13 cellular contexts compared by ENCODE assay signal in genomic region chr2:131530626-131531344, GRCh38. TPM values are rescaled to one million over a fixed set of nuclear protein-coding genes. Genes with fewer than 3 reads are reported as not detected.
DNase-seq lines count a peak whose midpoint lies in the region; ATAC-seq, FAIRE-seq and TF ChIP-seq lines count a peak whose summit lies in the region.
"Not testable (repeated sequence)": the region's sequence is repeated elsewhere in the genome, so short reads cannot be mapped to it uniquely, and the experiment has no call there.
"Had no signal": no experiment of that assay in that cellular context is flagged by ENCODE, and none has a peak within 500 bp of the region (broad histone marks: within the 10 kb centered on the region; RNA-seq: fewer than 3 reads in every experiment).

No MANE protein-coding gene starts in this region.

- intact Hi-C loops in K562 (cut with micrococcal nuclease); cardiac septum (cut with DNase I): not testable (repeated sequence)

- not testable (repeated sequence) for H4K20me1 ChIP-seq in DOHH2 (ENCODE audit: control insufficient read depth, insufficient read depth, low read depth, low read length); Loucy (ENCODE audit: insufficient read depth, low read length, poor library complexity, severe bottlenecking); K562 (replicated peaks; ENCODE audit: control insufficient read depth, insufficient read depth, low read length)

- TF ChIP-seq CTCF in DOHH2 (IDR thresholded peaks at IDR 0.05; ENCODE audit: low read depth, low read length, poor library complexity, severe bottlenecking) = peak; percentile 17
- TF ChIP-seq CTCF in GM13976 (IDR thresholded peaks at IDR 0.05; ENCODE audit: borderline replicate concordance, control extremely low read depth, extremely low read depth, insufficient read depth, missing control alignments); osteocyte (IDR thresholded peaks at IDR 0.05): not testable (repeated sequence)
- TF ChIP-seq CTCF in Loucy (conservative IDR thresholded peaks at IDR 0.05; ENCODE audit: low read length) = peak; percentile 24; the same call in 1 of the 2 replicates
- 0 out of 6 replicates have a peak, but pooled peaks of 1 of the 3 experiments have one; percentile 27 for TF ChIP-seq CTCF in K562 (IDR thresholded peaks at IDR 0.05 in 2 of 3, conservative IDR thresholded peaks at IDR 0.05 in 1 of 3; ENCODE audit: insufficient read depth in 2 of 3, low read depth in 1 of 3, low read length in 3 of 3)

- not testable (repeated sequence) for H3K27me3 ChIP-seq in DOHH2 (ENCODE audit: control insufficient read depth, low read length); Loucy (ENCODE audit: insufficient read depth, low read length, poor library complexity, severe bottlenecking); K562 (ENCODE audit: control insufficient read depth in 2 of 2, insufficient read depth in 2 of 2, low read length in 2 of 2)

- DNase-seq in GM13976 (ENCODE audit: low spot score) (peak; percentile 2), cardiac septum (ENCODE audit: low spot score) (peak; percentile 74), osteocyte (ENCODE audit: extremely low spot score, unreplicated experiment) (peak; percentile 80), ureter (ENCODE audit: low spot score) (peak; percentile 30)
- DNase-seq in activated CD4-positive, CD25-positive, alpha-beta regulatory T cell treated with anti-CD3 and anti-CD28 coated beads, Interleukin-2, amount 50 U/mL, for 72 hours = peak; percentile 28
- not testable (repeated sequence) for DNase-seq in K562 (ENCODE audit: extremely low read depth in 1 of 4, low spot score in 3 of 4)

- not testable (repeated sequence) for FAIRE-seq in K562 (lab: Jason Lieb, UNC)

- not testable (repeated sequence) for H3K9me2 ChIP-seq in DOHH2 (replicated peaks; ENCODE audit: control insufficient read depth, low read length); Loucy (replicated peaks; ENCODE audit: low read depth, low read length)

- peak; percentile 6; the same call in 1 of the 3 replicates for ATAC-seq in K562

- CTCF ChIA-PET in K562 (lab: Yijun Ruan, JAX; ENCODE audit: low intra/inter-chr PET ratio) = not testable (repeated sequence)

- H3K9me3 Mint-ChIP-seq in osteocyte (ENCODE audit: unreplicated experiment) = not testable (repeated sequence)

- H3K4me1 ChIP-seq in DOHH2 (ENCODE audit: control insufficient read depth, low read length) (peaks cover 14% of the 10 kb centered on the region), K562 (replicated peaks in 1 of 2; ENCODE audit: control insufficient read depth in 2 of 2, insufficient read depth in 2 of 2, low read length in 2 of 2) (peaks cover 0 to 22% of the 10 kb centered on the region in 2 experiments; a peak in 2 of 5 replicates)
- H3K4me1 ChIP-seq in Loucy (ENCODE audit: insufficient read depth, low read length, poor library complexity, severe bottlenecking) = not testable (repeated sequence)

- TF ChIP-seq POLR2A in K562 (conservative IDR thresholded peaks at IDR 0.05) = not testable (repeated sequence)

- in situ Hi-C loops in GM13976 (cut with MboI; ENCODE audit: low sequenced_read_pairs, unreplicated experiment); K562 (cut with MboI): not testable (repeated sequence)

- WGBS in K562 (ENCODE audit: insufficient coverage, low coverage, missing lambda C conversion rate) = 35% methylated on average over 11 of the region's 22 CpGs

- H3K4me3 Mint-ChIP-seq in osteocyte (ENCODE audit: unreplicated experiment) = not testable (repeated sequence)

- not testable (repeated sequence) for H3K36me3 ChIP-seq in DOHH2 (ENCODE audit: control insufficient read depth, low read length); Loucy (ENCODE audit: insufficient read depth, low read length); K562 (ENCODE audit: control insufficient read depth, insufficient read depth, low read length)

- H3K9ac ChIP-seq in Loucy (ENCODE audit: low read depth, low read length, poor library complexity, severe bottlenecking); K562 (ENCODE audit: insufficient read depth in 1 of 2, low read depth in 2 of 2, low read length in 2 of 2): not testable (repeated sequence)

- H3K36me3 Mint-ChIP-seq in osteocyte (ENCODE audit: unreplicated experiment) = not testable (repeated sequence)

- not testable (repeated sequence) for TF ChIP-seq RAD21 in K562 (CRISPR knock-in tag; conservative IDR thresholded peaks at IDR 0.05 in 1 of 2, IDR thresholded peaks at IDR 0.05 in 1 of 2)

- POLR2A ChIA-PET in K562 (lab: Yijun Ruan, JAX) = not testable (repeated sequence)

- H3K27ac Mint-ChIP-seq in osteocyte (ENCODE audit: unreplicated experiment) = not testable (repeated sequence)

- not testable (repeated sequence) for H3K9me3 ChIP-seq in DOHH2 (ENCODE audit: control insufficient read depth, insufficient read depth, low read length); Loucy (ENCODE audit: insufficient read depth, low read depth, low read length); K562 (replicated peaks; ENCODE audit: control insufficient read depth, insufficient read depth, low read depth, low read length)

- BruUV-seq in K562 (replicated peaks; lab: Mats Ljungman, UMichigan) = not testable (repeated sequence)

- not testable (repeated sequence) for H3K4me2 ChIP-seq in DOHH2 (ENCODE audit: low read length); Loucy (ENCODE audit: low read depth, low read length, poor library complexity, severe bottlenecking); K562 (ENCODE audit: insufficient read depth, low read length)

- not testable (repeated sequence) for H3K27me3 Mint-ChIP-seq in osteocyte (ENCODE audit: unreplicated experiment)

- not testable (repeated sequence) for H3F3A ChIP-seq in DOHH2 (ENCODE audit: control insufficient read depth, insufficient read depth); Loucy (ENCODE audit: low read depth)

- not testable (repeated sequence) for H3K4me3 ChIP-seq in DOHH2 (ENCODE audit: low read length); Loucy (ENCODE audit: low read length, poor library complexity, severe bottlenecking); K562

- not testable (repeated sequence) for H3K4me1 Mint-ChIP-seq in osteocyte (ENCODE audit: unreplicated experiment)

- not testable (repeated sequence) for TF ChIP-seq EP300 in K562 (IDR thresholded peaks at IDR 0.05; ENCODE audit: low read length)

- not testable (repeated sequence) for H2AFZ ChIP-seq in Loucy (ENCODE audit: low read length); K562 (ENCODE audit: low read depth, low read length)

- H3K79me2 ChIP-seq in DOHH2 (ENCODE audit: control insufficient read depth, low read length); Loucy (ENCODE audit: insufficient read depth, low read length); K562 (ENCODE audit: control insufficient read depth, insufficient read depth, low read length): not testable (repeated sequence)

- not testable (repeated sequence) for H3K27ac ChIP-seq in DOHH2 (ENCODE audit: low read depth, low read length); K562 (ENCODE audit: extremely low read depth, low read depth, low read length)

- H3K9me1 ChIP-seq in K562 (ENCODE audit: control insufficient read depth, insufficient read depth, low read length) = not testable (repeated sequence)

RNA-seq across cellular contexts. Expression of gene CCDC74A, which starts 3.1 kb away (rescaled TPM):
- 34.1 and 111 TPM in 2 replicates for total RNA-seq in K562 (2011; cell fraction: chromatin; rRNA removed; ENCODE audit: low replicate concordance)
- 65.5 and 86.6 TPM in 2 replicates for total RNA-seq in K562 (2011; cell fraction: nucleolus; rRNA removed)
- 51.4 and 61.8 TPM in 2 replicates for total RNA-seq in K562 (2011; cell fraction: nucleoplasm; rRNA removed)
- total RNA-seq in K562 (2014; rRNA removed) (19.5 and 28.0 TPM in 2 replicates), K562 (2014; rRNA removed; fragmentation: Illumina TruSeq; extraction: Trizol) (3.7 and 4.3 TPM in 2 replicates), K562 (2015; rRNA removed; fragmentation: Illumina TruSeq; extraction: Trizol) (9.5 and 9.6 TPM in 2 replicates), K562 (2021) (12.5 and 13.1 TPM in 2 replicates), cardiac septum (1.1 TPM), osteocyte (1.8 and 2.4 TPM in 2 replicates), ureter (2.0 TPM)
- polyA plus RNA-seq in K562 (2011; rRNA removed) (22.1 and 29.0 TPM in 2 replicates), K562 (2014; fragmentation: Illumina TruSeq; extraction: Trizol) (8.8 and 11.0 TPM in 2 replicates), K562 (2014; fragmentation: Nextera tagmentation; extraction: Ambion mirVana) (1 to 10 TPM; 1.1 to 1.3 TPM), K562 (2014; rRNA removed) (25.1 and 38.1 TPM in 2 replicates)
- polyA plus RNA-seq in K562 (2011; cell fraction: cytosol; rRNA removed) = 19.9 and 23.2 TPM in 2 replicates
- 128 and 170 TPM in 2 replicates for polyA plus RNA-seq in K562 (2011; cell fraction: nucleus; rRNA removed)
- polyA plus RNA-seq in K562 (2012) = 11.6 and 20.5 TPM in 2 replicates
- 4.6 and 4.9 TPM in 2 replicates for polyA minus RNA-seq in K562 (2011; rRNA and poly(A)+ RNA removed)
- polyA minus RNA-seq in K562 (2011; cell fraction: cytosol; rRNA and poly(A)+ RNA removed) = 5.3 and 10.2 TPM in 2 replicates
- polyA minus RNA-seq in K562 (2011; cell fraction: nucleus; rRNA and poly(A)+ RNA removed) = 20.9 and 21.0 TPM in 2 replicates
- polyA plus RNA-seq: IgD-negative memory B cell had no signal

RNA-seq across cellular contexts. Expression of gene MZT2A, which starts 38.6 kb away (rescaled TPM):
- 25.8 and 78.6 TPM in 2 replicates for total RNA-seq in K562 (2011; cell fraction: chromatin; rRNA removed; ENCODE audit: low replicate concordance)
- total RNA-seq in K562 (2011; cell fraction: nucleolus; rRNA removed) = 83.4 and 85.7 TPM in 2 replicates
- 47.7 and 51.6 TPM in 2 replicates for total RNA-seq in K562 (2011; cell fraction: nucleoplasm; rRNA removed)
- total RNA-seq in K562 (2014; rRNA removed) (355 and 449 TPM in 2 replicates), K562 (2014; rRNA removed; fragmentation: Illumina TruSeq; extraction: Trizol) (14.0 and 16.2 TPM in 2 replicates), K562 (2015; rRNA removed; fragmentation: Illumina TruSeq; extraction: Trizol) (101 and 116 TPM in 2 replicates), K562 (2021) (261 and 263 TPM in 2 replicates), cardiac septum (79.3 TPM), osteocyte (106 and 110 TPM in 2 replicates), ureter (59.1 TPM)
- polyA plus RNA-seq in K562 (2011; rRNA removed) (124 and 159 TPM in 2 replicates), K562 (2014; fragmentation: Illumina TruSeq; extraction: Trizol) (12.3 and 61.7 TPM in 2 replicates), K562 (2014; fragmentation: Nextera tagmentation; extraction: Ambion mirVana) (10 to 100 TPM in 1 of 2 experiments, 1 to 10 TPM in 1; 5.8 to 10.8 TPM), K562 (2014; rRNA removed) (313 and 341 TPM in 2 replicates)
- polyA plus RNA-seq in K562 (2011; cell fraction: cytosol; rRNA removed) = 129 and 471 TPM in 2 replicates
- 79.8 and 83.1 TPM in 2 replicates for polyA plus RNA-seq in K562 (2011; cell fraction: nucleus; rRNA removed)
- polyA plus RNA-seq in K562 (2012) = 211 and 226 TPM in 2 replicates
- polyA minus RNA-seq in K562 (2011; rRNA and poly(A)+ RNA removed) = 11.0 and 12.8 TPM in 2 replicates
- 40.8 and 54.0 TPM in 2 replicates for polyA minus RNA-seq in K562 (2011; cell fraction: cytosol; rRNA and poly(A)+ RNA removed)
- polyA minus RNA-seq in K562 (2011; cell fraction: nucleus; rRNA and poly(A)+ RNA removed) = 29.5 and 33.0 TPM in 2 replicates

RNA-seq across cellular contexts. Expression of gene TUBA3D, which starts 54.9 kb away (rescaled TPM):
- total RNA-seq in K562 (2011; cell fraction: chromatin; rRNA removed; ENCODE audit: low replicate concordance) = not detected in 2 replicates
- total RNA-seq in K562 (2011; cell fraction: nucleolus; rRNA removed) = not detected in 2 replicates
- not detected in 2 replicates for total RNA-seq in K562 (2011; cell fraction: nucleoplasm; rRNA removed)
- total RNA-seq in K562 (2014; rRNA removed) (not detected in 2 replicates), K562 (2014; rRNA removed; fragmentation: Illumina TruSeq; extraction: Trizol) (not detected in 2 replicates), K562 (2015; rRNA removed; fragmentation: Illumina TruSeq; extraction: Trizol) (not detected in 2 replicates), K562 (2021) (not detected in 2 replicates), cardiac septum (4.0 TPM), osteocyte (not detected in 2 replicates), ureter (not detected)
- polyA plus RNA-seq in K562 (2011; rRNA removed) (0.14 TPM in 1 of 2 replicates, not detected in the other), K562 (2014; fragmentation: Illumina TruSeq; extraction: Trizol) (not detected in 2 replicates), K562 (2014; fragmentation: Nextera tagmentation; extraction: Ambion mirVana) (not detected), K562 (2014; rRNA removed) (not detected in 2 replicates)
- polyA plus RNA-seq in K562 (2011; cell fraction: cytosol; rRNA removed) = 0.43 TPM in 1 of 2 replicates, not detected in the other
- polyA plus RNA-seq in K562 (2011; cell fraction: nucleus; rRNA removed) = 0.07 TPM in 1 of 2 replicates, not detected in the other
- 0.20 and 0.44 TPM in 2 replicates for polyA plus RNA-seq in K562 (2012)
- polyA minus RNA-seq in K562 (2011; rRNA and poly(A)+ RNA removed) = not detected in 2 replicates
- not detected in 2 replicates for polyA minus RNA-seq in K562 (2011; cell fraction: cytosol; rRNA and poly(A)+ RNA removed)
- polyA minus RNA-seq in K562 (2011; cell fraction: nucleus; rRNA and poly(A)+ RNA removed) = not detected in 2 replicates
- total RNA-seq: A172; CD4-positive, CD25-positive, alpha-beta regulatory T cell; Daoy; SK-MEL-5 had no signal
- polyA plus RNA-seq: CD4-positive, CD25-positive, alpha-beta regulatory T cell; IgD-negative memory B cell had no signal
